In genomic region chr1:226201029-226201593, GRCh38 we compare ENCODE assay signal across 10 cellular contexts. TPM values are rescaled to one million over a fixed set of nuclear protein-coding genes. Genes with fewer than 3 reads are reported as not detected.
DNase-seq lines count a peak whose midpoint lies in the region; TF ChIP-seq lines count a peak whose summit lies in the region.
"Had no signal": no experiment of that assay in that cellular context is flagged by ENCODE, and none has a peak within 500 bp of the region (broad histone marks: within the 10 kb centered on the region; RNA-seq: fewer than 3 reads in every experiment).

No MANE protein-coding gene starts in this region.

- DNase-seq in A673 (ENCODE audit: low spot score): peak; percentile 55
- DNase-seq in GM13977 (ENCODE audit: low spot score): peak; percentile 57
- DNase-seq in endothelial cell (ENCODE audit: low spot score): peak; percentile 25
- DNase-seq in hippocampal formation (lab: John Stamatoyannopoulos, UW): no peak
- DNase-seq in activated T-cell treated with anti-CD3 and anti-CD28 coated beads, Interleukin-2, amount 50 U/mL, for 48 hours: no peak
- DNase-seq in NCI-H774 (lab: John Stamatoyannopoulos, UW): no peak
- no peak for DNase-seq in DMS79 (lab: John Stamatoyannopoulos, UW)
- DNase-seq: dorsolateral prefrontal cortex, GDM1 had no signal

- H3K4me1 Mint-ChIP-seq in endothelial cell (ENCODE audit: unreplicated experiment): no peaks in the 10 kb centered on the region

- no peak overlapping the region for H3K4me2 ChIP-seq in Loucy (ENCODE audit: low read depth, low read length, poor library complexity, severe bottlenecking)

- no peaks in the 10 kb centered on the region for H3K36me3 ChIP-seq in A673 (ENCODE audit: insufficient read depth, low read length, poor library complexity, severe bottlenecking)
- no peaks in the 10 kb centered on the region for H3K36me3 ChIP-seq in Loucy (ENCODE audit: insufficient read depth, low read length)

- H3K27me3 Mint-ChIP-seq in endothelial cell (ENCODE audit: unreplicated experiment): peaks cover 2% of the 10 kb centered on the region

- H3K9me3 ChIP-seq in A673 (ENCODE audit: low read depth, low read length, poor library complexity, severe bottlenecking): no peaks in the 10 kb centered on the region
- no peaks in the 10 kb centered on the region for H3K9me3 ChIP-seq in Loucy (ENCODE audit: insufficient read depth, low read depth, low read length)

- BruUV-seq in A673 (replicated peaks; lab: Mats Ljungman, UMichigan): no TSS peak

- H3K9me2 ChIP-seq in Loucy (replicated peaks; ENCODE audit: low read depth, low read length): no peaks in the 10 kb centered on the region

- H3K9me3 Mint-ChIP-seq in endothelial cell (ENCODE audit: unreplicated experiment): no peaks in the 10 kb centered on the region

- H3K4me1 ChIP-seq in A673 (ENCODE audit: insufficient read depth, low read length, poor library complexity, severe bottlenecking) (no peaks in the 10 kb centered on the region), Loucy (ENCODE audit: insufficient read depth, low read length, poor library complexity, severe bottlenecking) (no peaks in the 10 kb centered on the region)

- H3K27me3 ChIP-seq in A673 (replicated peaks; ENCODE audit: insufficient read depth, low read depth, low read length, poor library complexity) (no peaks in the 10 kb centered on the region), Loucy (ENCODE audit: insufficient read depth, low read length, poor library complexity, severe bottlenecking) (no peaks in the 10 kb centered on the region)

- TF ChIP-seq CTCF in A673 (conservative IDR thresholded peaks at IDR 0.05; ENCODE audit: low read depth, low read length) (peak; percentile 69), GM13977 (IDR thresholded peaks at IDR 0.05; ENCODE audit: extremely low read depth, insufficient read depth, missing control alignments) (peak; percentile 70), Loucy (conservative IDR thresholded peaks at IDR 0.05; ENCODE audit: low read length) (peak; percentile 72), endothelial cell (IDR thresholded peaks at IDR 0.05; ENCODE audit: unreplicated experiment) (no peak)

- no peaks in the 10 kb centered on the region for H3F3A ChIP-seq in Loucy (ENCODE audit: low read depth)

- no peak overlapping the region for H3K4me3 Mint-ChIP-seq in endothelial cell (ENCODE audit: unreplicated experiment)

- intact Hi-C loops in A673 (cut with micrococcal nuclease; ENCODE audit: unreplicated experiment): loop anchor here (2.0 kb wide), 1 partner anchor 132 kb away; no protein-coding TSS in a partner anchor

- H3K4me3 ChIP-seq in A673 (ENCODE audit: low read depth, low read length, poor library complexity, severe bottlenecking): no peak overlapping the region
- H3K4me3 ChIP-seq in Loucy (ENCODE audit: low read length, poor library complexity, severe bottlenecking): no peak overlapping the region
- H3K4me3 ChIP-seq: dorsolateral prefrontal cortex had no signal

- CTCF ChIA-PET in A673 (lab: Charles Lee): interaction anchor here (1.2 to 1.4 kb wide), 2 partner anchors 76 to 132 kb away, joined by 7 to 10 read pairs; no protein-coding TSS in a partner anchor

- no peak overlapping the region for H3K27ac Mint-ChIP-seq in endothelial cell (ENCODE audit: unreplicated experiment)

- H3K36me3 Mint-ChIP-seq in endothelial cell (ENCODE audit: low read depth, unreplicated experiment): no peaks in the 10 kb centered on the region

- H3K79me2 ChIP-seq in Loucy (ENCODE audit: insufficient read depth, low read length): no peaks in the 10 kb centered on the region

- no peak overlapping the region for H3K27ac ChIP-seq in A673 (ENCODE audit: low read depth, low read length, poor library complexity, severe bottlenecking)
- H3K27ac ChIP-seq: dorsolateral prefrontal cortex had no signal

- in situ Hi-C loops in GM13977 (cut with MboI; ENCODE audit: low pct_unique_long_range_greater_than_20kb, low sequenced_read_pairs, unreplicated experiment): no loop called here

- H4K20me1 ChIP-seq in Loucy (ENCODE audit: insufficient read depth, low read length, poor library complexity, severe bottlenecking): no peaks in the 10 kb centered on the region

- POLR2A ChIA-PET in A673 (lab: Charles Lee; ENCODE audit: low non-redundant PET): interaction anchor here (0.6 kb wide), 1 partner anchor 61 kb away, joined by 3 read pairs; no protein-coding TSS in a partner anchor

- H2AFZ ChIP-seq in Loucy (ENCODE audit: low read length): no peak overlapping the region

- H3K9ac ChIP-seq in Loucy (ENCODE audit: low read depth, low read length, poor library complexity, severe bottlenecking): no peak overlapping the region

RNA-seq across cellular contexts. Expression of gene ACBD3, which starts 14.6 kb away (rescaled TPM):
- total RNA-seq in A673 (2021): 30.5 and 33.4 TPM in 2 replicates
- 27.4 TPM for total RNA-seq in endothelial cell (ENCODE audit: unreplicated experiment)

RNA-seq across cellular contexts. Expression of gene MIXL1, which starts 22.4 kb away (rescaled TPM):
- total RNA-seq in A673 (2021) (0.39 TPM in 1 of 2 replicates, not detected in the other), endothelial cell (ENCODE audit: unreplicated experiment) (2.4 TPM)

Comparison
In these comparisons a context has a peak if more than half of its experiments do, and no peak if none do; other contexts are left out.
1. DNase-seq: peak in A673 (single experiment), GM13977 (single experiment) and endothelial cell (single experiment); none in hippocampal formation (0 of 2), activated T-cell treated with anti-CD3 and anti-CD28 coated beads, Interleukin-2, amount 50 U/mL, for 48 hours (0 of 2), NCI-H774 (single experiment) and DMS79 (single experiment).